Comparison of ENCODE assay signal across 24 cellular contexts in genomic region chr6:128464790-128465189, GRCh38. TPM values are rescaled to one million over a fixed set of nuclear protein-coding genes. Genes with fewer than 3 reads are reported as not detected.
DNase-seq lines count a peak whose midpoint lies in the region; ATAC-seq and TF ChIP-seq lines count a peak whose summit lies in the region.
"Had no signal": no experiment of that assay in that cellular context is flagged by ENCODE, and none has a peak within 500 bp of the region (broad histone marks: within the 10 kb centered on the region; RNA-seq: fewer than 3 reads in every experiment).

No MANE protein-coding gene starts in this region.

- no peaks in the 10 kb centered on the region for H3K9me3 Mint-ChIP-seq in MCF 10A (ENCODE audit: unreplicated experiment)
- H3K9me3 Mint-ChIP-seq in activated naive CD4-positive, alpha-beta T cell treated with anti-CD3 and anti-CD28 coated beads, Interleukin-2, amount 10 ng/mL, durations not matched to agents 7 days and 5 days, result no peaks in the 10 kb centered on the region
- H3K9me3 Mint-ChIP-seq: dendritic cell treated with granulocyte-macrophage colony-stimulating factor and Interleukin-4, amounts not matched to agents 40 ng/mL and 50 ng/mL, for 4 days; naive thymus-derived CD8-positive, alpha-beta T cell; stimulated activated memory B cell treated with anti-CD40 and anti-IgM and Interleukin-4, amounts not matched to agents 10 μg/mL and 1 μg/mL and 100 μg/mL, for 72 hours had no signal

- DNase-seq in MCF 10A (ENCODE audit: unreplicated experiment) (peak; percentile 17), breast epithelium (ENCODE audit: low spot score in 2 of 2) (no peak), left colon (no peak), NCI-H1092 (lab: John Stamatoyannopoulos, UW) (no peak), globus pallidus (ENCODE audit: low spot score) (no peak)
- no peak for DNase-seq in activated naive CD4-positive, alpha-beta T cell treated with anti-CD3 and anti-CD28 coated beads, Interleukin-2, amount 10 ng/mL, durations not matched to agents 7 days and 5 days
- DNase-seq: activated CD4-positive, alpha-beta T cell treated with anti-CD3 and anti-CD28 coated beads for 36 hours; activated CD8-positive, alpha-beta memory T cell treated with anti-CD3 and anti-CD28 coated beads for 24 hours; activated gamma-delta T cell treated with Interleukin-2 at 50 U/mL for 16 hours; activated T-cell treated with anti-CD3 and anti-CD28 coated beads, Interleukin-2, amount 50 U/mL, for 1 hour; amniotic stem cell; heart left ventricle; left cardiac atrium; naive thymus-derived CD8-positive, alpha-beta T cell; NCI-H1436; NCI-H510A treated with DMSO at 0.1 percent for 48 hours; retina; SK-N-SH; stimulated activated CD4-positive, alpha-beta T cell treated with anti-CD3 and anti-CD28 coated beads, Interleukin-4, amount 100 ng/mL, for 1 hour; T-helper 17 cell had no signal

- POLR2A ChIA-PET in MCF 10A (lab: Yijun Ruan, JAX), result interaction anchor here (0.6 to 2.1 kb wide), 8 partner anchors 9 to 218 kb away, joined by 3 to 10 read pairs (median 4); partner anchors contain the start of gene PTPRK

- H3K4me3 Mint-ChIP-seq in MCF 10A (ENCODE audit: unreplicated experiment), result no peak overlapping the region
- H3K4me3 Mint-ChIP-seq in activated naive CD4-positive, alpha-beta T cell treated with anti-CD3 and anti-CD28 coated beads, Interleukin-2, amount 10 ng/mL, durations not matched to agents 7 days and 5 days, result no peak overlapping the region
- H3K4me3 Mint-ChIP-seq: activated CD4-positive, alpha-beta T cell treated with anti-CD3 and anti-CD28 coated beads for 36 hours; dendritic cell treated with granulocyte-macrophage colony-stimulating factor and Interleukin-4, amounts not matched to agents 40 ng/mL and 50 ng/mL, for 4 days; naive thymus-derived CD8-positive, alpha-beta T cell; stimulated activated memory B cell treated with anti-CD40 and anti-IgM and Interleukin-4, amounts not matched to agents 10 μg/mL and 1 μg/mL and 100 μg/mL, for 72 hours; T-helper 17 cell had no signal

- BruUV-seq in MCF 10A (replicated peaks; lab: Mats Ljungman, UMichigan), result no TSS peak

- H3K27me3 Mint-ChIP-seq in MCF 10A (ENCODE audit: insufficient read depth, unreplicated experiment), result no peaks in the 10 kb centered on the region
- H3K27me3 Mint-ChIP-seq in activated naive CD4-positive, alpha-beta T cell treated with anti-CD3 and anti-CD28 coated beads, Interleukin-2, amount 10 ng/mL, durations not matched to agents 7 days and 5 days, result no peaks in the 10 kb centered on the region
- H3K27me3 Mint-ChIP-seq: dendritic cell treated with granulocyte-macrophage colony-stimulating factor and Interleukin-4, amounts not matched to agents 40 ng/mL and 50 ng/mL, for 4 days; stimulated activated memory B cell treated with anti-CD40 and anti-IgM and Interleukin-4, amounts not matched to agents 10 μg/mL and 1 μg/mL and 100 μg/mL, for 72 hours had no signal

- CTCF ChIA-PET in MCF 10A (lab: Yijun Ruan, JAX), result interaction anchor here (0.5 to 1.1 kb wide), 3 partner anchors 45 to 225 kb away, joined by 3 read pairs; partner anchors contain the start of gene PTPRK
- CTCF ChIA-PET in activated naive CD4-positive, alpha-beta T cell treated with anti-CD3 and anti-CD28 coated beads, Interleukin-2, amount 10 ng/mL, durations not matched to agents 7 days and 5 days (lab: Charles Lee), result no interaction called here

- H3K9me3 ChIP-seq in breast epithelium, result no peaks in the 10 kb centered on the region
- H3K9me3 ChIP-seq: heart left ventricle, SK-N-SH had no signal

- no peak overlapping the region for H3K4me3 ChIP-seq in breast epithelium
- H3K4me3 ChIP-seq: heart left ventricle had no signal

- no peak for TF ChIP-seq POLR2A in breast epithelium (IDR thresholded peaks at IDR 0.05)

- no peaks in the 10 kb centered on the region for H3K36me3 ChIP-seq in breast epithelium
- H3K36me3 ChIP-seq: heart left ventricle had no signal

- intact Hi-C loops in MCF 10A (cut with micrococcal nuclease) (no loop called here), breast epithelium (cut with DNase I; ENCODE audit: low total_unique reads) (no loop called here), left colon (cut with DNase I, micrococcal nuclease) (no loop called here)

- no peaks in the 10 kb centered on the region for H3K4me1 ChIP-seq in breast epithelium

- H3K27ac ChIP-seq in breast epithelium (no peak overlapping the region), VCaP (peak overlapping the region; percentile 39)
- H3K27ac ChIP-seq: heart left ventricle had no signal

- no peaks in the 10 kb centered on the region for H3K36me3 Mint-ChIP-seq in MCF 10A (ENCODE audit: insufficient read depth, unreplicated experiment)
- no peaks in the 10 kb centered on the region for H3K36me3 Mint-ChIP-seq in activated naive CD4-positive, alpha-beta T cell treated with anti-CD3 and anti-CD28 coated beads, Interleukin-2, amount 10 ng/mL, durations not matched to agents 7 days and 5 days
- H3K36me3 Mint-ChIP-seq: stimulated activated memory B cell treated with anti-CD40 and anti-IgM and Interleukin-4, amounts not matched to agents 10 μg/mL and 1 μg/mL and 100 μg/mL, for 72 hours had no signal

- peak overlapping the region; percentile 77 for H3K27ac Mint-ChIP-seq in MCF 10A (ENCODE audit: low read depth, unreplicated experiment)
- H3K27ac Mint-ChIP-seq in activated naive CD4-positive, alpha-beta T cell treated with anti-CD3 and anti-CD28 coated beads, Interleukin-2, amount 10 ng/mL, durations not matched to agents 7 days and 5 days, result no peak overlapping the region
- H3K27ac Mint-ChIP-seq: activated CD4-positive, alpha-beta T cell treated with anti-CD3 and anti-CD28 coated beads for 36 hours; dendritic cell treated with granulocyte-macrophage colony-stimulating factor and Interleukin-4, amounts not matched to agents 40 ng/mL and 50 ng/mL, for 4 days; naive thymus-derived CD8-positive, alpha-beta T cell; stimulated activated memory B cell treated with anti-CD40 and anti-IgM and Interleukin-4, amounts not matched to agents 10 μg/mL and 1 μg/mL and 100 μg/mL, for 72 hours; T-helper 17 cell had no signal

- H3K4me1 Mint-ChIP-seq in MCF 10A (ENCODE audit: insufficient read depth, unreplicated experiment), result peaks cover 23% of the 10 kb centered on the region
- H3K4me1 Mint-ChIP-seq in activated naive CD4-positive, alpha-beta T cell treated with anti-CD3 and anti-CD28 coated beads, Interleukin-2, amount 10 ng/mL, durations not matched to agents 7 days and 5 days, result no peaks in the 10 kb centered on the region
- H3K4me1 Mint-ChIP-seq: activated CD4-positive, alpha-beta T cell treated with anti-CD3 and anti-CD28 coated beads for 36 hours; stimulated activated memory B cell treated with anti-CD40 and anti-IgM and Interleukin-4, amounts not matched to agents 10 μg/mL and 1 μg/mL and 100 μg/mL, for 72 hours; T-helper 17 cell had no signal

- TF ChIP-seq CTCF in MCF 10A (IDR thresholded peaks at IDR 0.05; ENCODE audit: unreplicated experiment) (no peak), breast epithelium (IDR thresholded peaks at IDR 0.05) (no peak), VCaP (conservative IDR thresholded peaks at IDR 0.05) (no peak)

- no peaks in the 10 kb centered on the region for H3K27me3 ChIP-seq in breast epithelium
- H3K27me3 ChIP-seq: heart left ventricle had no signal

- ATAC-seq in left colon, result peak; percentile 33
- no peak for ATAC-seq in HG03097 (IDR thresholded peaks at IDR 0.05; ENCODE audit: low FRiP score, unreplicated experiment)
- ATAC-seq: activated CD4-positive, alpha-beta T cell treated with anti-CD3 and anti-CD28 coated beads for 36 hours; naive thymus-derived CD8-positive, alpha-beta T cell; stimulated activated memory B cell treated with anti-CD40 and anti-IgM and Interleukin-4, amounts not matched to agents 10 μg/mL and 1 μg/mL and 100 μg/mL, for 72 hours; T-helper 17 cell had no signal

RNA-seq across cellular contexts. Expression of gene PTPRK, which starts 55.6 kb away (rescaled TPM):
- total RNA-seq in MCF 10A (2022) (50.2 and 55.5 TPM in 2 replicates), breast epithelium (100 to 1,000 TPM in 1 of 3 donors, 10 to 100 TPM in 2; 29.1 to 134 (median 77.0) TPM), left colon (100 to 1,000 TPM; 113 to 121 TPM)
